In genomic region chr1:35539824-35540261, GRCh38 we compare ENCODE assay signal across 8 cellular contexts. TPM values are rescaled to one million over a fixed set of nuclear protein-coding genes. Genes with fewer than 3 reads are reported as not detected.
DNase-seq lines count a peak whose midpoint lies in the region; ATAC-seq and TF ChIP-seq lines count a peak whose summit lies in the region.

No MANE protein-coding gene starts in this region.

- peaks cover 2% of the 10 kb centered on the region for H3K27me3 Mint-ChIP-seq in GM23338 (ENCODE audit: insufficient read depth, low read depth, poor library complexity)
- no peaks in the 10 kb centered on the region for H3K27me3 Mint-ChIP-seq in activated T-helper 17 cell treated with anti-CD3 and anti-CD28 coated beads, Interleukin-2, amount 50 U/mL, for 72 hours

- H3K36me3 Mint-ChIP-seq in GM23338 (ENCODE audit: low read depth): peaks cover 17% of the 10 kb centered on the region
- H3K36me3 Mint-ChIP-seq in activated T-helper 17 cell treated with anti-CD3 and anti-CD28 coated beads, Interleukin-2, amount 50 U/mL, for 72 hours (ENCODE audit: low read depth): peaks cover 55% of the 10 kb centered on the region

- H3K79me2 ChIP-seq in ACC112 (ENCODE audit: control insufficient read depth, insufficient read depth, low read length, unreplicated experiment): peaks cover 34% of the 10 kb centered on the region
- H3K79me2 ChIP-seq in GM23338 (replicated peaks; ENCODE audit: insufficient read depth): peaks cover 92% of the 10 kb centered on the region

- H3K9me2 ChIP-seq in GM23338 (ENCODE audit: insufficient read depth): no peaks in the 10 kb centered on the region

- peak overlapping the region; percentile 73 for H3K27ac ChIP-seq in ACC112 (ENCODE audit: low read depth, low read length)
- H3K27ac ChIP-seq in GM23338 (ENCODE audit: low read depth): peak overlapping the region; percentile 50; the same call in 1 of the 2 replicates

- peaks cover 6% of the 10 kb centered on the region; the same call in 1 of the 2 replicates for H4K20me1 ChIP-seq in GM23338 (replicated peaks; ENCODE audit: insufficient read depth)

- H3F3A ChIP-seq in GM23338 (replicated peaks; ENCODE audit: low read depth): no peaks in the 10 kb centered on the region

- DNase-seq in GM23338 (ENCODE audit: low spot score) (no peak), iris pigment epithelial cell (ENCODE audit: low read depth) (peak; percentile 71), NCI-H2107 (lab: John Stamatoyannopoulos, UW) (no peak), AG08396 (ENCODE audit: low spot score) (no peak), NCI-H2081 treated with DMSO at 0.1 percent for 48 hours (lab: John Stamatoyannopoulos, UW) (no peak)

- H3K4me2 ChIP-seq in GM23338: peak overlapping the region; percentile 29; the same call in 1 of the 2 replicates

- no peak overlapping the region for H2AFZ ChIP-seq in ACC112 (ENCODE audit: low read length, unreplicated experiment)
- no peak overlapping the region for H2AFZ ChIP-seq in GM23338

- peaks cover 54% of the 10 kb centered on the region for H3K4me1 Mint-ChIP-seq in GM23338
- H3K4me1 Mint-ChIP-seq in activated T-helper 17 cell treated with anti-CD3 and anti-CD28 coated beads, Interleukin-2, amount 50 U/mL, for 72 hours: peaks cover 62% of the 10 kb centered on the region

- TF ChIP-seq CTCF in GM23338 (conservative IDR thresholded peaks at IDR 0.05; ENCODE audit: low read depth in 2 of 2): no peak

- ATAC-seq in GM23338: no peak
- peak; percentile 71 for ATAC-seq in activated T-helper 17 cell treated with anti-CD3 and anti-CD28 coated beads, Interleukin-2, amount 50 U/mL, for 72 hours (replicated peaks)
- ATAC-seq in HG02610 (IDR thresholded peaks at IDR 0.05; ENCODE audit: unreplicated experiment): no peak

- H3K4me1 ChIP-seq in ACC112 (ENCODE audit: control insufficient read depth, insufficient read depth, low read length, unreplicated experiment): peaks cover 31% of the 10 kb centered on the region
- peaks cover 53% of the 10 kb centered on the region for H3K4me1 ChIP-seq in GM23338 (ENCODE audit: insufficient read depth)

- H3K4me3 ChIP-seq in ACC112 (ENCODE audit: low read depth, low read length) (peak overlapping the region; percentile 47), GM23338 (no peak overlapping the region)

- H3K36me3 ChIP-seq in ACC112 (ENCODE audit: insufficient read depth, low read length) (peaks cover 4% of the 10 kb centered on the region; the same call in 1 of the 2 replicates), GM23338 (ENCODE audit: insufficient read depth) (no peaks in the 10 kb centered on the region; the same call in 1 of the 2 replicates)

- H3K4me3 Mint-ChIP-seq in GM23338: no peak overlapping the region
- H3K4me3 Mint-ChIP-seq in activated T-helper 17 cell treated with anti-CD3 and anti-CD28 coated beads, Interleukin-2, amount 50 U/mL, for 72 hours: peak overlapping the region; percentile 77

- peak overlapping the region; percentile 14; the same call in 1 of the 2 replicates for H3K27ac Mint-ChIP-seq in GM23338
- peak overlapping the region; percentile 80 for H3K27ac Mint-ChIP-seq in activated T-helper 17 cell treated with anti-CD3 and anti-CD28 coated beads, Interleukin-2, amount 50 U/mL, for 72 hours

- H3K27me3 ChIP-seq in ACC112 (ENCODE audit: insufficient read depth, low read length) (no peaks in the 10 kb centered on the region), GM23338 (ENCODE audit: insufficient read depth) (no peaks in the 10 kb centered on the region)

- no peaks in the 10 kb centered on the region for H3K9me3 Mint-ChIP-seq in GM23338
- H3K9me3 Mint-ChIP-seq in activated T-helper 17 cell treated with anti-CD3 and anti-CD28 coated beads, Interleukin-2, amount 50 U/mL, for 72 hours: no peaks in the 10 kb centered on the region

TF ChIP-seq in GM23338, 12 proteins besides CTCF, POLR2A, EP300 and RAD21 (continues in another document):
- TF ChIP-seq POLR2AphosphoS5 (IDR thresholded peaks at IDR 0.05; ENCODE audit: low read depth) (no peak), EZH2 (IDR thresholded peaks at IDR 0.05; ENCODE audit: low read depth, unreplicated experiment) (no peak), JUNB (IDR thresholded peaks at IDR 0.05; ENCODE audit: unreplicated experiment) (no peak), CREB1 (CRISPR knock-in tag; IDR thresholded peaks at IDR 0.05; ENCODE audit: low read depth) (no peak), ZNF462 (CRISPR knock-in tag; IDR thresholded peaks at IDR 0.05) (no peak)

RNA-seq across cellular contexts. Expression of gene KIAA0319L, which starts 17.4 kb away (rescaled TPM):
- 74.0 and 75.1 TPM in 2 replicates for total RNA-seq in GM23338 (2014; rRNA removed; shearing (Covaris generic))
- 25.6 and 27.2 TPM in 2 replicates for polyA plus RNA-seq in GM23338 (2016; fragmentation: Nextera tagmentation; extraction: Ambion mirVana)
- 10 to 100 TPM; 45.8 to 98.2 TPM for total RNA-seq in activated T-helper 17 cell treated with anti-CD3 and anti-CD28 coated beads, Interleukin-2, amount 50 U/mL, for 72 hours

RNA-seq across cellular contexts. Expression of gene NCDN, which starts 17.8 kb away (rescaled TPM):
- 43.1 and 44.2 TPM in 2 replicates for total RNA-seq in GM23338 (2014; rRNA removed; shearing (Covaris generic))
- polyA plus RNA-seq in GM23338 (2016; fragmentation: Nextera tagmentation; extraction: Ambion mirVana): 13.2 and 14.7 TPM in 2 replicates
- 10 to 100 TPM; 37.1 to 42.4 TPM for total RNA-seq in activated T-helper 17 cell treated with anti-CD3 and anti-CD28 coated beads, Interleukin-2, amount 50 U/mL, for 72 hours

RNA-seq across cellular contexts. Expression of gene TFAP2E, which starts 33.3 kb away (rescaled TPM):
- 0.12 and 1.4 TPM in 2 replicates for total RNA-seq in GM23338 (2014; rRNA removed; shearing (Covaris generic))
- polyA plus RNA-seq in GM23338 (2016; fragmentation: Nextera tagmentation; extraction: Ambion mirVana): 0.34 TPM in 1 of 2 replicates, not detected in the other
- total RNA-seq in activated T-helper 17 cell treated with anti-CD3 and anti-CD28 coated beads, Interleukin-2, amount 50 U/mL, for 72 hours: 1 to 10 TPM in 1 of 2 donors, under 1 TPM in 1; 0.97 to 4.5 TPM
